Comparison of ENCODE assay signal across 8 cellular contexts in the genomic region with DNA sequence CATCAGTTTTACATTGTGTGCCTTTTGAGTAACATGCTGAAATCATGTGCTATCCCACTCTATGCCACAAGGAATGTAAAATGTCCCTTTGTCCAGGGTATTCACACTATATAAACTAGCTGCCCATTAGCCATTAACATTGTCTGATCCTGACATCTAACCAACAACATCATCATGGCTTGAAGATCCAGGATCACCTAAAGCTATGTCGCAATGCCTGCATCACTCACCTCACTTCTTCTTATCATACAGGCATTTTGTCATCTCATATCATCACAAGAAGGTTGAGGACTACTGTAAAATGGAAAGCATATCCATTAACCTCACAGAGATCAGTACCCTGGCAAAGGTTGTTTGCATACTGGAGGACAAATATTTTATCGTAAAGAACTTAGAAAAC.
"Had no signal": no experiment of that assay in that cellular context is flagged by ENCODE, and none has a peak within 500 bp of the region (broad histone marks: within the 10 kb centered on the region; RNA-seq: fewer than 3 reads in every experiment).

No MANE protein-coding gene starts in this region.

- DNase-seq: GM23248, GOT3, H9, HCEC 1CT, KBM-7 had no signal

- H3K4me3 ChIP-seq: GM23248 had no signal

- H3K27ac ChIP-seq: GM23248, HL-60 had no signal

- H3K36me3 Mint-ChIP-seq: IgD-negative memory B cell had no signal

- H3K27ac Mint-ChIP-seq: H9, IgD-negative memory B cell had no signal

- H3K9me3 Mint-ChIP-seq: H9, IgD-negative memory B cell had no signal

- H2AFZ ChIP-seq: GM23248 had no signal

- H3K4me3 Mint-ChIP-seq: H9, IgD-negative memory B cell had no signal

- FAIRE-seq: H54 had no signal

- H3K27me3 Mint-ChIP-seq: IgD-negative memory B cell had no signal

- H3K9ac ChIP-seq: GM23248 had no signal
